ENCODE assay signal across 24 cellular contexts in genomic region chr11:98185245-98185644, GRCh38.
DNase-seq lines count a peak whose midpoint lies in the region; ATAC-seq and TF ChIP-seq lines count a peak whose summit lies in the region.
"Had no signal": no experiment of that assay in that cellular context is flagged by ENCODE, and none has a peak within 500 bp of the region (broad histone marks: within the 10 kb centered on the region; RNA-seq: fewer than 3 reads in every experiment).

No MANE protein-coding gene starts in this region.

- H3K4me1 ChIP-seq in right cardiac atrium (ENCODE audit: control insufficient read depth, insufficient read depth, low read length), result no peaks in the 10 kb centered on the region
- H3K4me1 ChIP-seq in trophoblast cell (ENCODE audit: control insufficient read depth in 1 of 2, insufficient read depth in 2 of 2, low read length in 2 of 2), result no peaks in the 10 kb centered on the region
- no peaks in the 10 kb centered on the region for H3K4me1 ChIP-seq in Peyer's patch
- H3K4me1 ChIP-seq: A549; BE2C; BLaER1 treated with 17β-estradiol and CSF1 and Interleukin-3, amounts not matched to agents 10 nM and 100 nM had no signal

- DNase-seq in right cardiac atrium (peak in 2 of 3 donors; percentile 28 to 33), Right ventricle myocardium inferior (ENCODE audit: missing footprints) (no peak), trophoblast cell (no peak), Peyer's patch (no peak), osteocyte (ENCODE audit: extremely low spot score, unreplicated experiment) (no peak), NOMO-1 treated with dmso at 0.1 percent for 144 hours (lab: John Stamatoyannopoulos, UW; ENCODE audit: unreplicated experiment) (no peak)
- DNase-seq: 8988T; ACHN; AML-193; BE2C; CD4-positive, alpha-beta T cell; CD8-positive, alpha-beta memory T cell; DMS 273 treated with DMSO at 0.1 percent for 48 hours; DMS79; EL; GDM1; GM23248; H7; HCEC 1CT had no signal

- no peak overlapping the region for H4K12ac ChIP-seq in trophoblast cell (ENCODE audit: low read depth, low read length)

- no peak overlapping the region for H3K18ac ChIP-seq in trophoblast cell (ENCODE audit: low read length)

- H2AFZ ChIP-seq in trophoblast cell (ENCODE audit: insufficient read depth, low read length, poor library complexity), result no peak overlapping the region
- H2AFZ ChIP-seq: GM23248 had no signal

- no peak overlapping the region for H3K4me3 Mint-ChIP-seq in stimulated activated memory B cell treated with anti-CD40 and anti-IgM and Interleukin-4, amounts not matched to agents 10 μg/mL and 1 μg/mL and 100 μg/mL, for 72 hours
- H3K4me3 Mint-ChIP-seq in osteocyte (ENCODE audit: unreplicated experiment), result no peak overlapping the region
- H3K4me3 Mint-ChIP-seq: CD14-positive monocyte; CD4-positive, alpha-beta T cell; CD8-positive, alpha-beta memory T cell had no signal

- H3K9me3 Mint-ChIP-seq in stimulated activated memory B cell treated with anti-CD40 and anti-IgM and Interleukin-4, amounts not matched to agents 10 μg/mL and 1 μg/mL and 100 μg/mL, for 72 hours, result peaks cover 5% of the 10 kb centered on the region
- peaks cover 16% of the 10 kb centered on the region for H3K9me3 Mint-ChIP-seq in osteocyte (ENCODE audit: unreplicated experiment)

- H2AK5ac ChIP-seq in trophoblast cell (ENCODE audit: low read length), result no peak overlapping the region

- no peak overlapping the region for H4K8ac ChIP-seq in trophoblast cell (ENCODE audit: low read depth, low read length)

- H3K36me3 Mint-ChIP-seq in stimulated activated memory B cell treated with anti-CD40 and anti-IgM and Interleukin-4, amounts not matched to agents 10 μg/mL and 1 μg/mL and 100 μg/mL, for 72 hours, result no peaks in the 10 kb centered on the region
- no peaks in the 10 kb centered on the region for H3K36me3 Mint-ChIP-seq in osteocyte (ENCODE audit: unreplicated experiment)
- H3K36me3 Mint-ChIP-seq: CD14-positive monocyte had no signal

- H3K36me3 ChIP-seq in trophoblast cell (ENCODE audit: control insufficient read depth in 1 of 2, insufficient read depth in 2 of 2, low read length in 2 of 2), result peaks cover 0 to 4% of the 10 kb centered on the region in 2 experiments
- H3K36me3 ChIP-seq in Peyer's patch, result no peaks in the 10 kb centered on the region
- H3K36me3 ChIP-seq: BE2C; BLaER1 treated with 17β-estradiol and CSF1 and Interleukin-3, amounts not matched to agents 10 nM and 100 nM had no signal

- intact Hi-C loops in right cardiac atrium (cut with DNase I) (no loop called here), Right ventricle myocardium inferior (cut with DNase I) (no loop called here)

- H3K23ac ChIP-seq in trophoblast cell (ENCODE audit: low read length), result no peak overlapping the region

- no peak overlapping the region for H3K4ac ChIP-seq in trophoblast cell (ENCODE audit: low read depth, low read length)

- H3K4me1 Mint-ChIP-seq in stimulated activated memory B cell treated with anti-CD40 and anti-IgM and Interleukin-4, amounts not matched to agents 10 μg/mL and 1 μg/mL and 100 μg/mL, for 72 hours, result no peaks in the 10 kb centered on the region
- H3K4me1 Mint-ChIP-seq in osteocyte (ENCODE audit: unreplicated experiment), result no peaks in the 10 kb centered on the region
- H3K4me1 Mint-ChIP-seq: CD14-positive monocyte; CD8-positive, alpha-beta memory T cell had no signal

- no peak overlapping the region for H2BK120ac ChIP-seq in trophoblast cell (ENCODE audit: insufficient read depth, low read length, poor library complexity)

- no peak overlapping the region for H3K27ac ChIP-seq in right cardiac atrium (ENCODE audit: low read length)
- H3K27ac ChIP-seq in trophoblast cell (ENCODE audit: low read depth, low read length), result no peak overlapping the region
- H3K27ac ChIP-seq in Peyer's patch, result no peak overlapping the region
- H3K27ac ChIP-seq: A549; BLaER1 treated with 17β-estradiol and CSF1 and Interleukin-3, amounts not matched to agents 10 nM and 100 nM; GM23248 had no signal

- H3K4me3 ChIP-seq in right cardiac atrium (ENCODE audit: low read length) (no peak overlapping the region), trophoblast cell (ENCODE audit: low read depth, low read length) (peak overlapping the region; percentile 65), Peyer's patch (no peak overlapping the region)
- H3K4me3 ChIP-seq: A549; BLaER1 treated with 17β-estradiol and CSF1 and Interleukin-3, amounts not matched to agents 10 nM and 100 nM; GM12878; GM23248 had no signal

- no peak overlapping the region for H2BK12ac ChIP-seq in trophoblast cell (ENCODE audit: low read length)

- no peak for TF ChIP-seq CTCF in Peyer's patch (IDR thresholded peaks at IDR 0.05)
- no peak for TF ChIP-seq CTCF in osteocyte (IDR thresholded peaks at IDR 0.05)

- no peak overlapping the region for H4K91ac ChIP-seq in trophoblast cell (ENCODE audit: low read depth, low read length)

- no peak overlapping the region for H3K9ac ChIP-seq in trophoblast cell (ENCODE audit: low read length)
- H3K9ac ChIP-seq: BLaER1 treated with 17β-estradiol and CSF1 and Interleukin-3, amounts not matched to agents 10 nM and 100 nM; GM23248 had no signal

- 93% methylated on average over 16 of the region's 16 CpGs for WGBS in right cardiac atrium
- WGBS in trophoblast cell (ENCODE audit: extremely low coverage, insufficient coverage, insufficient read length), result no CpG with 5 or more reads among the region's 16 CpGs

- no peaks in the 10 kb centered on the region for H3K79me2 ChIP-seq in trophoblast cell (ENCODE audit: control insufficient read depth, insufficient read depth, low read length, poor library complexity)

- no peaks in the 10 kb centered on the region for H3K27me3 ChIP-seq in right cardiac atrium (ENCODE audit: control insufficient read depth, insufficient read depth)
- no peaks in the 10 kb centered on the region for H3K27me3 ChIP-seq in trophoblast cell (ENCODE audit: insufficient read depth, low read length)
- H3K27me3 ChIP-seq in Peyer's patch, result no peaks in the 10 kb centered on the region
- H3K27me3 ChIP-seq: BE2C; BLaER1 treated with 17β-estradiol and CSF1 and Interleukin-3, amounts not matched to agents 10 nM and 100 nM had no signal

- no peaks in the 10 kb centered on the region for H3K27me3 Mint-ChIP-seq in stimulated activated memory B cell treated with anti-CD40 and anti-IgM and Interleukin-4, amounts not matched to agents 10 μg/mL and 1 μg/mL and 100 μg/mL, for 72 hours
- H3K27me3 Mint-ChIP-seq in osteocyte (ENCODE audit: unreplicated experiment), result no peaks in the 10 kb centered on the region
- H3K27me3 Mint-ChIP-seq: CD4-positive, alpha-beta T cell; CD8-positive, alpha-beta memory T cell had no signal

- H3K27ac Mint-ChIP-seq in stimulated activated memory B cell treated with anti-CD40 and anti-IgM and Interleukin-4, amounts not matched to agents 10 μg/mL and 1 μg/mL and 100 μg/mL, for 72 hours, result no peak overlapping the region
- H3K27ac Mint-ChIP-seq in osteocyte (ENCODE audit: unreplicated experiment), result no peak overlapping the region
- H3K27ac Mint-ChIP-seq: CD14-positive monocyte; CD4-positive, alpha-beta T cell; CD8-positive, alpha-beta memory T cell had no signal

- no peak for TF ChIP-seq POLR2A in Peyer's patch (IDR thresholded peaks at IDR 0.05)

- ATAC-seq in right cardiac atrium, result no peak
- ATAC-seq in Right ventricle myocardium inferior, result no peak
- peak; percentile 36 for ATAC-seq in stimulated activated memory B cell treated with anti-CD40 and anti-IgM and Interleukin-4, amounts not matched to agents 10 μg/mL and 1 μg/mL and 100 μg/mL, for 72 hours
- ATAC-seq: A549, GM12878 had no signal

- H3K79me1 ChIP-seq in trophoblast cell (ENCODE audit: low read length), result no peaks in the 10 kb centered on the region

- no peak overlapping the region for H3K4me2 ChIP-seq in trophoblast cell (ENCODE audit: low read length)
- H3K4me2 ChIP-seq: A549; BLaER1 treated with 17β-estradiol and CSF1 and Interleukin-3, amounts not matched to agents 10 nM and 100 nM had no signal

- H3K14ac ChIP-seq in trophoblast cell (ENCODE audit: low read length), result no peak overlapping the region

- no peak overlapping the region for H2BK5ac ChIP-seq in trophoblast cell (ENCODE audit: low read depth, low read length, poor library complexity)

- H3K9me3 ChIP-seq in right cardiac atrium (ENCODE audit: control insufficient read depth, low read length), result peaks cover 2% of the 10 kb centered on the region
- H3K9me3 ChIP-seq in trophoblast cell (ENCODE audit: insufficient read depth, low read depth, low read length), result peaks cover 7% of the 10 kb centered on the region
- H3K9me3 ChIP-seq in Peyer's patch, result peaks cover 0 to 6% (median 0%) of the 10 kb centered on the region in 4 donors
- H3K9me3 ChIP-seq: A549 had no signal

Comparison
In these comparisons a context has a peak if more than half of its experiments do, and no peak if none do; other contexts are left out.
1. DNase-seq: peak in right cardiac atrium (2 of 3); none in Right ventricle myocardium inferior (single experiment), trophoblast cell (0 of 2), Peyer's patch (0 of 3), osteocyte (single experiment) and NOMO-1 treated with dmso at 0.1 percent for 144 hours (single experiment).